ENCODE assay signal across 8 cellular contexts in genomic region chr22:24555160-24555495, GRCh38. TPM values are rescaled to one million over a fixed set of nuclear protein-coding genes. Genes with fewer than 3 reads are reported as not detected.
DNase-seq lines count a peak whose midpoint lies in the region; ATAC-seq and TF ChIP-seq lines count a peak whose summit lies in the region.

No MANE protein-coding gene starts in this region.

- H3K27me3 Mint-ChIP-seq in activated naive CD8-positive, alpha-beta T cell treated with anti-CD3 and anti-CD28 coated beads, Interleukin-2, amount 10 ng/mL, durations not matched to agents 7 days and 5 days = no peaks in the 10 kb centered on the region
- no peaks in the 10 kb centered on the region for H3K27me3 Mint-ChIP-seq in osteocyte (ENCODE audit: unreplicated experiment)

- TF ChIP-seq CTCF in osteocyte (IDR thresholded peaks at IDR 0.05) (no peak), thyroid gland (IDR thresholded peaks at IDR 0.05) (no peak)

- peak overlapping the region; percentile 89 for H3K4me3 ChIP-seq in GM08714 (ENCODE audit: low read length)
- peak overlapping the region; percentile 77 to 99 (median 97) for H3K4me3 ChIP-seq in thyroid gland (replicated peaks in 1 of 3)

- peaks cover 13% of the 10 kb centered on the region for H3K36me3 Mint-ChIP-seq in activated naive CD8-positive, alpha-beta T cell treated with anti-CD3 and anti-CD28 coated beads, Interleukin-2, amount 10 ng/mL, durations not matched to agents 7 days and 5 days
- H3K36me3 Mint-ChIP-seq in osteocyte (ENCODE audit: unreplicated experiment) = peaks cover 11% of the 10 kb centered on the region

- no peaks in the 10 kb centered on the region for H3K9me3 Mint-ChIP-seq in activated naive CD8-positive, alpha-beta T cell treated with anti-CD3 and anti-CD28 coated beads, Interleukin-2, amount 10 ng/mL, durations not matched to agents 7 days and 5 days
- no peaks in the 10 kb centered on the region for H3K9me3 Mint-ChIP-seq in osteocyte (ENCODE audit: unreplicated experiment)

- peak; percentile 98 for DNase-seq in NCI-H1092 treated with DMSO at 0.1 percent for 48 hours (lab: John Stamatoyannopoulos, UW)
- DNase-seq in SKM-1 treated with dmso at 0.1 percent for 144 hours (lab: John Stamatoyannopoulos, UW; ENCODE audit: unreplicated experiment) = peak; percentile 96
- peak; percentile 96 for DNase-seq in activated naive CD8-positive, alpha-beta T cell treated with anti-CD3 and anti-CD28 coated beads, Interleukin-2, amount 10 ng/mL, durations not matched to agents 7 days and 5 days
- peak; percentile 98 to 100 (median 99) for DNase-seq in head of caudate nucleus
- DNase-seq in osteocyte (ENCODE audit: extremely low spot score, unreplicated experiment) = peak; percentile 100
- DNase-seq in thyroid gland = peak; percentile 100

- H3K27ac Mint-ChIP-seq in activated naive CD8-positive, alpha-beta T cell treated with anti-CD3 and anti-CD28 coated beads, Interleukin-2, amount 10 ng/mL, durations not matched to agents 7 days and 5 days = peak overlapping the region; percentile 94
- peak overlapping the region; percentile 99 for H3K27ac Mint-ChIP-seq in osteocyte (ENCODE audit: unreplicated experiment)

- peaks cover 22 to 27% of the 10 kb centered on the region in 2 donors for H3K4me1 ChIP-seq in thyroid gland

- peak overlapping the region; percentile 100 for H3K4me3 Mint-ChIP-seq in activated naive CD8-positive, alpha-beta T cell treated with anti-CD3 and anti-CD28 coated beads, Interleukin-2, amount 10 ng/mL, durations not matched to agents 7 days and 5 days
- peak overlapping the region; percentile 97 for H3K4me3 Mint-ChIP-seq in osteocyte (ENCODE audit: unreplicated experiment)

- H3K27me3 ChIP-seq in thyroid gland = no peaks in the 10 kb centered on the region

- peak overlapping the region; percentile 91 to 99 (median 98) for H3K27ac ChIP-seq in thyroid gland

- peak; percentile 67 for ATAC-seq in HG02610 (IDR thresholded peaks at IDR 0.05; ENCODE audit: unreplicated experiment)
- peak; percentile 88 for ATAC-seq in activated naive CD8-positive, alpha-beta T cell treated with anti-CD3 and anti-CD28 coated beads, Interleukin-2, amount 10 ng/mL, durations not matched to agents 7 days and 5 days (ENCODE audit: low read depth)

- intact Hi-C loops in head of caudate nucleus (cut with DNase I) (loop anchor here (10.0 kb wide), 2 partner anchors 200 to 280 kb away; partner anchors contain the start of gene SPECC1L), thyroid gland (cut with DNase I) (no loop called here)

- WGBS in thyroid gland, 2 donors = 1% methylated on average over 22 of the region's 25 CpGs

- no peak for TF ChIP-seq POLR2A in thyroid gland (IDR thresholded peaks at IDR 0.05)

- H3K9me3 ChIP-seq in thyroid gland = no peaks in the 10 kb centered on the region

- H3K36me3 ChIP-seq in thyroid gland = peaks cover 12 to 14% of the 10 kb centered on the region in 2 donors

- POLR2A ChIA-PET in activated naive CD8-positive, alpha-beta T cell treated with anti-CD3 and anti-CD28 coated beads, Interleukin-2, amount 10 ng/mL, durations not matched to agents 7 days and 5 days (lab: Charles Lee) = interaction anchor here (0.6 to 2.2 kb wide), 16 partner anchors 9 to 661 kb away, joined by 3 to 10 read pairs (median 4); partner anchors contain the start of gene MIF

- peaks cover 40% of the 10 kb centered on the region for H3K4me1 Mint-ChIP-seq in activated naive CD8-positive, alpha-beta T cell treated with anti-CD3 and anti-CD28 coated beads, Interleukin-2, amount 10 ng/mL, durations not matched to agents 7 days and 5 days
- peaks cover 47% of the 10 kb centered on the region for H3K4me1 Mint-ChIP-seq in osteocyte (ENCODE audit: unreplicated experiment)

RNA-seq across cellular contexts. Expression of gene GUCD1, which starts 0.2 kb away (rescaled TPM):
- 100 to 1,000 TPM; 103 to 104 TPM for total RNA-seq in activated naive CD8-positive, alpha-beta T cell treated with anti-CD3 and anti-CD28 coated beads, Interleukin-2, amount 10 ng/mL, durations not matched to agents 7 days and 5 days
- total RNA-seq in osteocyte (79.3 and 81.5 TPM in 2 replicates), thyroid gland (10 to 100 TPM; 51.6 to 89.7 (median 74.2) TPM)

RNA-seq across cellular contexts. Expression of gene SNRPD3, which starts 0.7 kb away (rescaled TPM):
- 100 to 1,000 TPM; 108 to 110 TPM for total RNA-seq in activated naive CD8-positive, alpha-beta T cell treated with anti-CD3 and anti-CD28 coated beads, Interleukin-2, amount 10 ng/mL, durations not matched to agents 7 days and 5 days
- total RNA-seq in osteocyte (73.3 and 84.9 TPM in 2 replicates), thyroid gland (100 to 1,000 TPM in 3 of 4 donors, 10 to 100 TPM in 1; 96.9 to 216 (median 145) TPM)

RNA-seq across cellular contexts. Expression of gene LRRC75B, which starts 37.7 kb away (rescaled TPM):
- total RNA-seq in activated naive CD8-positive, alpha-beta T cell treated with anti-CD3 and anti-CD28 coated beads, Interleukin-2, amount 10 ng/mL, durations not matched to agents 7 days and 5 days = 1 to 10 TPM; 2.2 to 3.2 TPM
- total RNA-seq in osteocyte (10.3 and 11.0 TPM in 2 replicates), thyroid gland (10 to 100 TPM; 18.6 to 51.2 (median 39.6) TPM)

RNA-seq across cellular contexts. Expression of gene GGT1, which starts 47.9 kb away (rescaled TPM):
- 10 to 100 TPM; 25.4 to 25.7 TPM for total RNA-seq in activated naive CD8-positive, alpha-beta T cell treated with anti-CD3 and anti-CD28 coated beads, Interleukin-2, amount 10 ng/mL, durations not matched to agents 7 days and 5 days
- 1.9 and 2.6 TPM in 2 replicates for total RNA-seq in osteocyte
- 10 to 100 TPM; 15.5 to 20.7 (median 18.2) TPM for total RNA-seq in thyroid gland

RNA-seq across cellular contexts. Expression of gene UPB1, which starts 60.0 kb away (rescaled TPM):
- total RNA-seq in activated naive CD8-positive, alpha-beta T cell treated with anti-CD3 and anti-CD28 coated beads, Interleukin-2, amount 10 ng/mL, durations not matched to agents 7 days and 5 days = under 1 TPM; 0.30 to 0.34 TPM
- total RNA-seq in osteocyte (not detected in 2 replicates), thyroid gland (not detected)

Comparison
In these comparisons a context has a peak if more than half of its experiments do, and no peak if none do; other contexts are left out.
1. Peak in every context shown above with its lines: DNase-seq, ATAC-seq, H3K4me3 ChIP-seq and H3K27ac ChIP-seq.